Comparison of ENCODE assay signal across 1 cellular context in the genomic region with DNA sequence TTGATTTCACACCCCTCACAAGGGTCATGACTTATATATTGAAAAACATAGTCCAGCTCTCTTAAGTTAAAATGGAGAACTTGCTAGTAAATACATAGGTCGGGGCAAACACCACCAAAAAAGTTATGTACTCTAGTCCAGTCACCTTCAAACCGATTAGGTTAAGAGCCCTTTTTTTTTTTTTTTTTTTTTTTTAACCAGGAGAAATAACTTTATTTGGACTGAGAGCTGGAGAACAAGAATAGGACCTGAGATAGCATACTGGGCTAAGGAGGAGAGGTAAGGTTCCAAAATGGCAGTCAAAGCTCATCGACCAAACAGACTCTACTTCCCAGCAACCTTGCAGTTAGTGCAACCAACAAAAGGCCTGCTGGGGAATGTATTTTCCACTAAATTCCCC.
A peak's percentile ranks its signal among the peaks of the same experiment; 100 is the strongest.
TF ChIP-seq lines count a peak whose summit lies in the region.

No MANE protein-coding gene starts in this region.

TF ChIP-seq in GM12878, 131 proteins besides CTCF, POLR2A, EP300 and RAD21:
- TF ChIP-seq, protein P1, sequence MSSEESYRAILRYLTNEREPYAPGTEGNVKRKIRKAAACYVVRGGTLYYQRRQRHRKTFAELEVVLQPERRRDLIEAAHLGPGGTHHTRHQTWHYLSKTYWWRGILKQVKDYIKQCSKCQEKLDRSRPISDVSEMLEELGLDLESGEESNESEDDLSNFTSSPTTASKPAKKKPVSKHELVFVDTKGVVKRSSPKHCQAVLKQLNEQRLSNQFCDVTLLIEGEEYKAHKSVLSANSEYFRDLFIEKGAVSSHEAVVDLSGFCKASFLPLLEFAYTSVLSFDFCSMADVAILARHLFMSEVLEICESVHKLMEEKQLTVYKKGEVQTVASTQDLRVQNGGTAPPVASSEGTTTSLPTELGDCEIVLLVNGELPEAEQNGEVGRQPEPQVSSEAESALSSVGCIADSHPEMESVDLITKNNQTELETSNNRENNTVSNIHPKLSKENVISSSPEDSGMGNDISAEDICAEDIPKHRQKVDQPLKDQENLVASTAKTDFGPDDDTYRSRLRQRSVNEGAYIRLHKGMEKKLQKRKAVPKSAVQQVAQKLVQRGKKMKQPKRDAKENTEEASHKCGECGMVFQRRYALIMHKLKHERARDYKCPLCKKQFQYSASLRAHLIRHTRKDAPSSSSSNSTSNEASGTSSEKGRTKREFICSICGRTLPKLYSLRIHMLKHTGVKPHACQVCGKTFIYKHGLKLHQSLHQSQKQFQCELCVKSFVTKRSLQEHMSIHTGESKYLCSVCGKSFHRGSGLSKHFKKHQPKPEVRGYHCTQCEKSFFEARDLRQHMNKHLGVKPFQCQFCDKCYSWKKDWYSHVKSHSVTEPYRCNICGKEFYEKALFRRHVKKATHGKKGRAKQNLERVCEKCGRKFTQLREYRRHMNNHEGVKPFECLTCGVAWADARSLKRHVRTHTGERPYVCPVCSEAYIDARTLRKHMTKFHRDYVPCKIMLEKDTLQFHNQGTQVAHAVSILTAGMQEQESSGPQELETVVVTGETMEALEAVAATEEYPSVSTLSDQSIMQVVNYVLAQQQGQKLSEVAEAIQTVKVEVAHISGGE (CRISPR knock-in tag; IDR thresholded peaks at IDR 0.05): no peak
- TF ChIP-seq, protein P2, sequence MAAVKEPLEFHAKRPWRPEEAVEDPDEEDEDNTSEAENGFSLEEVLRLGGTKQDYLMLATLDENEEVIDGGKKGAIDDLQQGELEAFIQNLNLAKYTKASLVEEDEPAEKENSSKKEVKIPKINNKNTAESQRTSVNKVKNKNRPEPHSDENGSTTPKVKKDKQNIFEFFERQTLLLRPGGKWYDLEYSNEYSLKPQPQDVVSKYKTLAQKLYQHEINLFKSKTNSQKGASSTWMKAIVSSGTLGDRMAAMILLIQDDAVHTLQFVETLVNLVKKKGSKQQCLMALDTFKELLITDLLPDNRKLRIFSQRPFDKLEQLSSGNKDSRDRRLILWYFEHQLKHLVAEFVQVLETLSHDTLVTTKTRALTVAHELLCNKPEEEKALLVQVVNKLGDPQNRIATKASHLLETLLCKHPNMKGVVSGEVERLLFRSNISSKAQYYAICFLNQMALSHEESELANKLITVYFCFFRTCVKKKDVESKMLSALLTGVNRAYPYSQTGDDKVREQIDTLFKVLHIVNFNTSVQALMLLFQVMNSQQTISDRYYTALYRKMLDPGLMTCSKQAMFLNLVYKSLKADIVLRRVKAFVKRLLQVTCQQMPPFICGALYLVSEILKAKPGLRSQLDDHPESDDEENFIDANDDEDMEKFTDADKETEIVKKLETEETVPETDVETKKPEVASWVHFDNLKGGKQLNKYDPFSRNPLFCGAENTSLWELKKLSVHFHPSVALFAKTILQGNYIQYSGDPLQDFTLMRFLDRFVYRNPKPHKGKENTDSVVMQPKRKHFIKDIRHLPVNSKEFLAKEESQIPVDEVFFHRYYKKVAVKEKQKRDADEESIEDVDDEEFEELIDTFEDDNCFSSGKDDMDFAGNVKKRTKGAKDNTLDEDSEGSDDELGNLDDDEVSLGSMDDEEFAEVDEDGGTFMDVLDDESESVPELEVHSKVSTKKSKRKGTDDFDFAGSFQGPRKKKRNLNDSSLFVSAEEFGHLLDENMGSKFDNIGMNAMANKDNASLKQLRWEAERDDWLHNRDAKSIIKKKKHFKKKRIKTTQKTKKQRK (IDR thresholded peaks at IDR 0.05; ENCODE audit: low read depth, low read length): no peak
- no peak for TF ChIP-seq ATF7 (IDR thresholded peaks at IDR 0.05; ENCODE audit: low read depth)
- TF ChIP-seq, protein P3, sequence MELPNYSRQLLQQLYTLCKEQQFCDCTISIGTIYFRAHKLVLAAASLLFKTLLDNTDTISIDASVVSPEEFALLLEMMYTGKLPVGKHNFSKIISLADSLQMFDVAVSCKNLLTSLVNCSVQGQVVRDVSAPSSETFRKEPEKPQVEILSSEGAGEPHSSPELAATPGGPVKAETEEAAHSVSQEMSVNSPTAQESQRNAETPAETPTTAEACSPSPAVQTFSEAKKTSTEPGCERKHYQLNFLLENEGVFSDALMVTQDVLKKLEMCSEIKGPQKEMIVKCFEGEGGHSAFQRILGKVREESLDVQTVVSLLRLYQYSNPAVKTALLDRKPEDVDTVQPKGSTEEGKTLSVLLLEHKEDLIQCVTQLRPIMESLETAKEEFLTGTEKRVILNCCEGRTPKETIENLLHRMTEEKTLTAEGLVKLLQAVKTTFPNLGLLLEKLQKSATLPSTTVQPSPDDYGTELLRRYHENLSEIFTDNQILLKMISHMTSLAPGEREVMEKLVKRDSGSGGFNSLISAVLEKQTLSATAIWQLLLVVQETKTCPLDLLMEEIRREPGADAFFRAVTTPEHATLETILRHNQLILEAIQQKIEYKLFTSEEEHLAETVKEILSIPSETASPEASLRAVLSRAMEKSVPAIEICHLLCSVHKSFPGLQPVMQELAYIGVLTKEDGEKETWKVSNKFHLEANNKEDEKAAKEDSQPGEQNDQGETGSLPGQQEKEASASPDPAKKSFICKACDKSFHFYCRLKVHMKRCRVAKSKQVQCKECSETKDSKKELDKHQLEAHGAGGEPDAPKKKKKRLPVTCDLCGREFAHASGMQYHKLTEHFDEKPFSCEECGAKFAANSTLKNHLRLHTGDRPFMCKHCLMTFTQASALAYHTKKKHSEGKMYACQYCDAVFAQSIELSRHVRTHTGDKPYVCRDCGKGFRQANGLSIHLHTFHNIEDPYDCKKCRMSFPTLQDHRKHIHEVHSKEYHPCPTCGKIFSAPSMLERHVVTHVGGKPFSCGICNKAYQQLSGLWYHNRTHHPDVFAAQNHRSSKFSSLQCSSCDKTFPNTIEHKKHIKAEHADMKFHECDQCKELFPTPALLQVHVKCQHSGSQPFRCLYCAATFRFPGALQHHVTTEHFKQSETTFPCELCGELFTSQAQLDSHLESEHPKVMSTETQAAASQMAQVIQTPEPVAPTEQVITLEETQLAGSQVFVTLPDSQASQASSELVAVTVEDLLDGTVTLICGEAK (IDR thresholded peaks at IDR 0.05; ENCODE audit: borderline replicate concordance): peak; percentile 75
- TF ChIP-seq, protein P4, sequence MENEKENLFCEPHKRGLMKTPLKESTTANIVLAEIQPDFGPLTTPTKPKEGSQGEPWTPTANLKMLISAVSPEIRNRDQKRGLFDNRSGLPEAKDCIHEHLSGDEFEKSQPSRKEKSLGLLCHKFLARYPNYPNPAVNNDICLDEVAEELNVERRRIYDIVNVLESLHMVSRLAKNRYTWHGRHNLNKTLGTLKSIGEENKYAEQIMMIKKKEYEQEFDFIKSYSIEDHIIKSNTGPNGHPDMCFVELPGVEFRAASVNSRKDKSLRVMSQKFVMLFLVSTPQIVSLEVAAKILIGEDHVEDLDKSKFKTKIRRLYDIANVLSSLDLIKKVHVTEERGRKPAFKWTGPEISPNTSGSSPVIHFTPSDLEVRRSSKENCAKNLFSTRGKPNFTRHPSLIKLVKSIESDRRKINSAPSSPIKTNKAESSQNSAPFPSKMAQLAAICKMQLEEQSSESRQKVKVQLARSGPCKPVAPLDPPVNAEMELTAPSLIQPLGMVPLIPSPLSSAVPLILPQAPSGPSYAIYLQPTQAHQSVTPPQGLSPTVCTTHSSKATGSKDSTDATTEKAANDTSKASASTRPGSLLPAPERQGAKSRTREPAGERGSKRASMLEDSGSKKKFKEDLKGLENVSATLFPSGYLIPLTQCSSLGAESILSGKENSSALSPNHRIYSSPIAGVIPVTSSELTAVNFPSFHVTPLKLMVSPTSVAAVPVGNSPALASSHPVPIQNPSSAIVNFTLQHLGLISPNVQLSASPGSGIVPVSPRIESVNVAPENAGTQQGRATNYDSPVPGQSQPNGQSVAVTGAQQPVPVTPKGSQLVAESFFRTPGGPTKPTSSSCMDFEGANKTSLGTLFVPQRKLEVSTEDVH (IDR thresholded peaks at IDR 0.05; ENCODE audit: low read depth, partially characterized antibody): no peak
- TF ChIP-seq ZNF384 (IDR thresholded peaks at IDR 0.05; ENCODE audit: borderline replicate concordance, low read depth, low read length): peak; percentile 61
- TF ChIP-seq, protein P5, sequence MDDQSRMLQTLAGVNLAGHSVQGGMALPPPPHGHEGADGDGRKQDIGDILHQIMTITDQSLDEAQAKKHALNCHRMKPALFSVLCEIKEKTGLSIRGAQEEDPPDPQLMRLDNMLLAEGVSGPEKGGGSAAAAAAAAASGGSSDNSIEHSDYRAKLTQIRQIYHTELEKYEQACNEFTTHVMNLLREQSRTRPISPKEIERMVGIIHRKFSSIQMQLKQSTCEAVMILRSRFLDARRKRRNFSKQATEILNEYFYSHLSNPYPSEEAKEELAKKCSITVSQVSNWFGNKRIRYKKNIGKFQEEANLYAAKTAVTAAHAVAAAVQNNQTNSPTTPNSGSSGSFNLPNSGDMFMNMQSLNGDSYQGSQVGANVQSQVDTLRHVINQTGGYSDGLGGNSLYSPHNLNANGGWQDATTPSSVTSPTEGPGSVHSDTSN (IDR thresholded peaks at IDR 0.05; ENCODE audit: insufficient replicate concordance, low read depth, low read length): no peak
- TF ChIP-seq ESRRA (IDR thresholded peaks at IDR 0.05; ENCODE audit: low read length): no peak
